Comparison of ENCODE assay signal across 8 cellular contexts in the genomic region with DNA sequence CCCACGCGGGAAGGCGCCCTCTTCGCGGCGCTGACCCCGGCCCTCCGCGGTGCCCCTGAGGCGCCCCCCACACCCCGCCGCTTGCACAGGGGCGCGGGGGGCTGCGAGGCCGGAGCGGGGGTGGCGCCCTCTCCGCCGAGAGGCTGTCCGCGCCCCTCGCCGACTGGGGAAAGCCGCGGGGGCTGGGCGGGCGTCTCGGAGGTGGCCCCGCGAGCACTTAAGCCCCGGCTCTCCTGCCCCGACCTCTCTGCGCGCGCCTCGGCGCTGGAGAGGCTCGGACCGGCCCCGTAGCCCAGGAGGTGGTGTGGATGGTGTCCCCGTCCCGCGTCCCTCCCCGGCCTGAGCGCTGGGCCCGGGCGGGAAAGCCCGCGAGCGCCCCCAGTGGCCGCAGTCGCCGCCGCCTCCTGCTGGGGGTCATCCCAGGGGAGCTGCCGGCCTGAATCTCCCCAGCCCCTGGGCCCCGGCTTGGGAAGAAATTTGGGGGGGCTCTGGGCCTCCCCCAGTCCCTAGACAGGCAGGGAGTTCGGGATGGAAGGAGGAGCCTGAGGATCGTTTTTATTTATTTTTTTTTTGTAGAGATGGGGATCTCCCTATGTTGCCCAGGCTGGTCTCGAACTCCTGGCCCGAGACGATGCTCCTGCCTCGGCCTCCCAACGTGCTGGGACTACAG. TPM values are rescaled to one million over a fixed set of nuclear protein-coding genes. Genes with fewer than 3 reads are reported as not detected.
DNase-seq lines count a peak whose midpoint lies in the region; ATAC-seq, FAIRE-seq and TF ChIP-seq lines count a peak whose summit lies in the region.

No MANE protein-coding gene starts in this region.

- ATAC-seq in GM18511 (IDR thresholded peaks at IDR 0.05; ENCODE audit: unreplicated experiment): no peak

- peak overlapping the region; percentile 54 for H3K9ac ChIP-seq in endothelial cell of umbilical vein (replicated peaks; ENCODE audit: extremely low read depth, insufficient read depth, low read length)

- H3K79me2 ChIP-seq in endothelial cell of umbilical vein (ENCODE audit: control insufficient read depth, insufficient read depth, low read length): no peaks in the 10 kb centered on the region

- H3K9me3 ChIP-seq in endothelial cell of umbilical vein (replicated peaks; ENCODE audit: control insufficient read depth, insufficient read depth, low read length): no peaks in the 10 kb centered on the region

- dilution Hi-C loops in endothelial cell of umbilical vein (cut with MboI; ENCODE audit: extremely low pct_ligation_motif_present, low sequenced_read_pairs): no loop called here

- H3K4me2 ChIP-seq in endothelial cell of umbilical vein (ENCODE audit: insufficient read depth, low read length): peak overlapping the region; percentile 29

- TF ChIP-seq POLR2A in endothelial cell of umbilical vein (IDR thresholded peaks at IDR 0.05; ENCODE audit: low read depth, low read length): no peak

- peaks cover 21% of the 10 kb centered on the region for H3K4me1 ChIP-seq in endothelial cell of umbilical vein (ENCODE audit: control insufficient read depth, extremely low read depth, insufficient read depth, low read length)

- peak; percentile 54 for FAIRE-seq in endothelial cell of umbilical vein (lab: Jason Lieb, UNC)

- TF ChIP-seq CTCF in endothelial cell of umbilical vein (IDR thresholded peaks at IDR 0.05; ENCODE audit: extremely low read depth in 1 of 2, insufficient read depth in 1 of 2, low read depth in 1 of 2, low read length in 2 of 2): peak; percentile 77 to 88

- intact Hi-C loops in endothelial cell of umbilical vein (cut with micrococcal nuclease): loop anchor here (2.0 kb wide), 1 partner anchor 13 kb away; no protein-coding TSS in a partner anchor

- H3K9me1 ChIP-seq in endothelial cell of umbilical vein (replicated peaks; ENCODE audit: control insufficient read depth, extremely low read depth, insufficient read depth, low read length): no peaks in the 10 kb centered on the region

- H3K36me3 ChIP-seq in endothelial cell of umbilical vein (ENCODE audit: control insufficient read depth in 2 of 2, extremely low read depth in 1 of 2, insufficient read depth in 2 of 2, low read length in 2 of 2): no peaks in the 10 kb centered on the region

- CTCF ChIA-PET in endothelial cell of umbilical vein (lab: Charles Lee): interaction anchor here (0.6 to 5.7 kb wide), 19 partner anchors 9 to 290 kb away, joined by 3 to 41 read pairs (median 4); a partner anchor contains a TSS

- H3K27ac ChIP-seq in endothelial cell of umbilical vein (ENCODE audit: insufficient read depth, low read depth, low read length): no peak overlapping the region

- no peaks in the 10 kb centered on the region for H4K20me1 ChIP-seq in endothelial cell of umbilical vein (replicated peaks; ENCODE audit: control insufficient read depth, extremely low read depth, insufficient read depth, low read length)

- peaks cover 0 to 19% of the 10 kb centered on the region in 2 experiments for H3K27me3 ChIP-seq in endothelial cell of umbilical vein (ENCODE audit: control insufficient read depth in 2 of 2, insufficient read depth in 2 of 2, low read length in 2 of 2)

- peak overlapping the region; percentile 58 for H2AFZ ChIP-seq in endothelial cell of umbilical vein (ENCODE audit: low read depth, low read length)

- DNase-seq in NCI-H1417 (lab: John Stamatoyannopoulos, UW) (peak; percentile 27 to 51 (median 35)), NCI-H1417 treated with DMSO at 0.1 percent for 48 hours (lab: John Stamatoyannopoulos, UW) (no peak), NCI-H2171 (lab: John Stamatoyannopoulos, UW) (peak; percentile 48), endothelial cell of umbilical vein (ENCODE audit: low read depth, low spot score) (peak; percentile 65), midbrain (lab: John Stamatoyannopoulos, UW) (peak; percentile 52)
- peak in 2 of 3 experiments; percentile 52 to 67 for DNase-seq in activated CD8-positive, alpha-beta memory T cell treated with anti-CD3 and anti-CD28 coated beads for 48 hours (ENCODE audit: low read depth in 2 of 3, low spot score in 2 of 3)
- DNase-seq in stimulated activated CD8-positive, alpha-beta memory T cell treated with anti-CD3 and anti-CD28 coated beads, Interleukin-4, amount 100 ng/mL, for 48 hours: peak; percentile 87

- BruUV-seq in endothelial cell of umbilical vein (replicated peaks; lab: Mats Ljungman, UMichigan): no TSS peak

- POLR2A ChIA-PET in endothelial cell of umbilical vein (lab: Charles Lee): no interaction called here

- H3K4me3 ChIP-seq in endothelial cell of umbilical vein (replicated peaks in 1 of 3; ENCODE audit: insufficient read depth in 1 of 3, low read depth in 1 of 3, low read length in 3 of 3): peak overlapping the region in 2 of 3 experiments; percentile 19 to 51

TF ChIP-seq in endothelial cell of umbilical vein, 7 proteins besides CTCF, POLR2A, EP300 and RAD21:
- TF ChIP-seq GATA2 (IDR thresholded peaks at IDR 0.05; ENCODE audit: insufficient read depth, insufficient read length, low read depth, low read length) (no peak), MYC (IDR thresholded peaks at IDR 0.05; ENCODE audit: low read depth, low read length) (no peak), EZH2 (IDR thresholded peaks at IDR 0.05; ENCODE audit: borderline replicate concordance, low read depth, low read length, severe bottlenecking) (peak; percentile 51), POLR2AphosphoS5 (IDR thresholded peaks at IDR 0.05; ENCODE audit: insufficient read depth, low read depth, low read length) (no peak), JUN (IDR thresholded peaks at IDR 0.05; ENCODE audit: borderline replicate concordance, insufficient read depth, insufficient read length, low read depth) (no peak)
- TF ChIP-seq, protein P1, sequence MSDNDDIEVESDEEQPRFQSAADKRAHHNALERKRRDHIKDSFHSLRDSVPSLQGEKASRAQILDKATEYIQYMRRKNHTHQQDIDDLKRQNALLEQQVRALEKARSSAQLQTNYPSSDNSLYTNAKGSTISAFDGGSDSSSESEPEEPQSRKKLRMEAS (IDR thresholded peaks at IDR 0.05; ENCODE audit: insufficient read depth, insufficient read length): no peak

RNA-seq across cellular contexts. Expression of a gene that starts 1.9 kb away (rescaled TPM):
- total RNA-seq in endothelial cell of umbilical vein: 32.0 and 37.6 TPM in 2 replicates
- polyA plus RNA-seq in endothelial cell of umbilical vein: 30.5 and 50.6 TPM in 2 replicates
- polyA plus RNA-seq in endothelial cell of umbilical vein (2011; cell fraction: cytosol; rRNA removed): 6.8 and 11.8 TPM in 2 replicates
- polyA plus RNA-seq in endothelial cell of umbilical vein (2011; cell fraction: nucleus; rRNA removed): 54.2 and 66.1 TPM in 2 replicates
- polyA plus RNA-seq in endothelial cell of umbilical vein (2012): 3.1 and 11.3 TPM in 2 replicates
- polyA minus RNA-seq in endothelial cell of umbilical vein: 2.1 and 2.5 TPM in 2 replicates
- polyA minus RNA-seq in endothelial cell of umbilical vein (2011; cell fraction: cytosol; rRNA and poly(A)+ RNA removed): 26.1 TPM
- 9.2 and 33.1 TPM in 2 replicates for polyA minus RNA-seq in endothelial cell of umbilical vein (2011; cell fraction: nucleus; rRNA and poly(A)+ RNA removed)

RNA-seq across cellular contexts. Expression of a gene that starts 11.5 kb away (rescaled TPM):
- total RNA-seq in endothelial cell of umbilical vein: 44.6 and 47.6 TPM in 2 replicates
- 154 and 220 TPM in 2 replicates for polyA plus RNA-seq in endothelial cell of umbilical vein
- polyA plus RNA-seq in endothelial cell of umbilical vein (2011; cell fraction: cytosol; rRNA removed): 57.5 and 90.1 TPM in 2 replicates
- 19.9 and 21.4 TPM in 2 replicates for polyA plus RNA-seq in endothelial cell of umbilical vein (2011; cell fraction: nucleus; rRNA removed)
- polyA plus RNA-seq in endothelial cell of umbilical vein (2012): 63.6 and 84.9 TPM in 2 replicates
- polyA minus RNA-seq in endothelial cell of umbilical vein: 24.4 and 32.6 TPM in 2 replicates
- polyA minus RNA-seq in endothelial cell of umbilical vein (2011; cell fraction: cytosol; rRNA and poly(A)+ RNA removed): 23.7 TPM
- 3.4 and 8.0 TPM in 2 replicates for polyA minus RNA-seq in endothelial cell of umbilical vein (2011; cell fraction: nucleus; rRNA and poly(A)+ RNA removed)

RNA-seq across cellular contexts. Expression of a gene that starts 18.2 kb away (rescaled TPM):
- total RNA-seq in endothelial cell of umbilical vein: 67.8 and 75.6 TPM in 2 replicates
- 66.6 and 78.9 TPM in 2 replicates for polyA plus RNA-seq in endothelial cell of umbilical vein
- 37.4 and 54.0 TPM in 2 replicates for polyA plus RNA-seq in endothelial cell of umbilical vein (2011; cell fraction: cytosol; rRNA removed)
- polyA plus RNA-seq in endothelial cell of umbilical vein (2011; cell fraction: nucleus; rRNA removed): 180 and 187 TPM in 2 replicates
- polyA plus RNA-seq in endothelial cell of umbilical vein (2012): 59.5 and 122 TPM in 2 replicates
- polyA minus RNA-seq in endothelial cell of umbilical vein: 54.3 and 61.2 TPM in 2 replicates
- polyA minus RNA-seq in endothelial cell of umbilical vein (2011; cell fraction: cytosol; rRNA and poly(A)+ RNA removed): 32.9 TPM
- polyA minus RNA-seq in endothelial cell of umbilical vein (2011; cell fraction: nucleus; rRNA and poly(A)+ RNA removed): 40.7 and 70.5 TPM in 2 replicates

RNA-seq across cellular contexts. Expression of a gene that starts 19.9 kb away (rescaled TPM):
- not detected in 2 replicates for total RNA-seq in endothelial cell of umbilical vein
- not detected in 2 replicates for polyA plus RNA-seq in endothelial cell of umbilical vein
- not detected in 2 replicates for polyA plus RNA-seq in endothelial cell of umbilical vein (2011; cell fraction: cytosol; rRNA removed)
- not detected in 2 replicates for polyA plus RNA-seq in endothelial cell of umbilical vein (2011; cell fraction: nucleus; rRNA removed)
- polyA plus RNA-seq in endothelial cell of umbilical vein (2012): 0.46 and 0.52 TPM in 2 replicates
- 0.13 TPM in 1 of 2 replicates, not detected in the other for polyA minus RNA-seq in endothelial cell of umbilical vein
- not detected for polyA minus RNA-seq in endothelial cell of umbilical vein (2011; cell fraction: cytosol; rRNA and poly(A)+ RNA removed)
- polyA minus RNA-seq in endothelial cell of umbilical vein (2011; cell fraction: nucleus; rRNA and poly(A)+ RNA removed): not detected in 2 replicates

RNA-seq across cellular contexts. Expression of a gene that starts 35.5 kb away (rescaled TPM):
- 0.48 and 0.88 TPM in 2 replicates for total RNA-seq in endothelial cell of umbilical vein
- 0.29 and 0.35 TPM in 2 replicates for polyA plus RNA-seq in endothelial cell of umbilical vein
- polyA plus RNA-seq in endothelial cell of umbilical vein (2011; cell fraction: cytosol; rRNA removed): 0.13 and 0.14 TPM in 2 replicates
- 1.0 and 1.3 TPM in 2 replicates for polyA plus RNA-seq in endothelial cell of umbilical vein (2011; cell fraction: nucleus; rRNA removed)
- 0.72 and 1.6 TPM in 2 replicates for polyA plus RNA-seq in endothelial cell of umbilical vein (2012)
- polyA minus RNA-seq in endothelial cell of umbilical vein: 0.27 TPM in 1 of 2 replicates, not detected in the other
- polyA minus RNA-seq in endothelial cell of umbilical vein (2011; cell fraction: cytosol; rRNA and poly(A)+ RNA removed): 0.51 TPM
- polyA minus RNA-seq in endothelial cell of umbilical vein (2011; cell fraction: nucleus; rRNA and poly(A)+ RNA removed): 0.48 TPM in 1 of 2 replicates, not detected in the other
